ENCODE assay signal across 10 cellular contexts in the genomic region with DNA sequence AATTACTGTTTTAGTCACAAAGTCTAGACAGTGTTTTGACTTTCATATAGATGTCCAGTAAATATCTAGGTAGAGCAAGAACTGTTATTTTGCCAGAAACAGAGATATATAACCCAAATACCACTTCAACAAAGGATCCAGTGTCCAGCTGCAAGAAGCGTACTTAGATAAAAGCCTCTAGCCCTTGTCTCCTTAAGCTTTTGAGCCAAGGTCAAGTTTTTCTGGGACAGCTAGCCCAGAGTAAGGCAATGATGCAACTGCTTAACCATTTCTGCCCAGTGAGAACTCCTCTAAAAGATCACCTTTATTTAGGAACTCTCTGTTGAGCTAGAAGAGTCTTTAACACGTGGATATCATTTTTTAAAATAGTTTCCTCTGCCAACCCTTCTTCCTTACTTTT.
"Had no signal": no experiment of that assay in that cellular context is flagged by ENCODE, and none has a peak within 500 bp of the region (broad histone marks: within the 10 kb centered on the region; RNA-seq: fewer than 3 reads in every experiment).

No MANE protein-coding gene starts in this region.

- H3K9me3 ChIP-seq: HAP-1 had no signal

- H3K36me3 ChIP-seq: HAP-1 had no signal

- H3K4me1 ChIP-seq: HAP-1 had no signal

- H3K4me3 Mint-ChIP-seq: HFFc6 had no signal

- H3K4me3 ChIP-seq: GM23248, HAP-1, K562 had no signal

- H3K9ac ChIP-seq: GM23248 had no signal

- H2AFZ ChIP-seq: GM23248 had no signal

- H3K27ac Mint-ChIP-seq: HFFc6 had no signal

- FAIRE-seq: H1, H54, HTR-8/SVneo, K562 had no signal

- H3K27ac ChIP-seq: GM23248 had no signal

- ATAC-seq: HCT116, K562 had no signal

- DNase-seq: GM23248, HFFc6, IMR-90, KG1 had no signal
